In the genomic region with DNA sequence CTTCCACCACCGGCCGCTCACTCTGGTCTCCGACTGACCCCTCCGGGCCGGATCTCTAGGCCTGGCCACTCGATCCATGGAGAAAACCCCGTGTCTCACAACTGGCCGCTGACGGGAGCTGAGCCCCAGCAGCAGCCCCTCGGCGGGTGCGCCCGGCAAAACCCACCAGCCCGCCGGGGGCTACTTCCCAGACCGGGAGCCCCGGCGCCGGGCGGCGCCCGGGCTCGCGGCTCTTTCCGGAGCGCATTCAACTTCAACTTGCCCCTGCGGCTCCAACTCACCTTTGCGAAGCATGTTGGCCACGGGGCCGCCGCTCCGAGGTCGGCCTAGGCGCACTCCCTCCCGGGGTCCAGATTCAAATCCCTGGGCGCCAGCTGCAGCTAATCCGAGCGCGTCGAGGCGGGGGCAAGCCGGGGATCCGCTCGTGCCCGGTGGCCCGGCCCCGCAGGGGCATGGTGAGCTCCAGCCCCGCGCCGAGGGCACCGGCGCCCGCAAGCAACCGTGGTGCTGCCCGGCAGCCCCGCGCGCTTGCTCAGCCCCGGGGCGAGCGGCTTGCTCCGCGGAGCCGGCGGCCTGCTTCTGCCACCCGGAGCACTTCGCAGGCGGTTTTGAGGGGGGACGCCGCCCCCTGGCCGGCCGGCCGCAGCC, we compare ENCODE assay signal across 1 cellular context.
TF ChIP-seq lines count a peak whose summit lies in the region.

No MANE protein-coding gene starts in this region.

TF ChIP-seq in HepG2, 621 proteins besides CTCF, POLR2A, EP300 and RAD21:
- TF ChIP-seq ZBTB1 (CRISPR knock-in tag; IDR thresholded peaks at IDR 0.05; ENCODE audit: borderline replicate concordance) (no peak), ZMYM2 (CRISPR knock-in tag; IDR thresholded peaks at IDR 0.05) (no peak), TP53 (CRISPR knock-in tag; conservative IDR thresholded peaks at IDR 0.05) (no peak), HMG20A (CRISPR knock-in tag; IDR thresholded peaks at IDR 0.05; ENCODE audit: borderline replicate concordance) (no peak), EZH2 (conservative IDR thresholded peaks at IDR 0.05; ENCODE audit: low read depth, low read length) (0 out of 2 replicates have a peak, but pooled peaks have one; percentile 31), POLR2G (IDR thresholded peaks at IDR 0.05; ENCODE audit: low read depth, low read length) (no peak), ZNF484 (CRISPR knock-in tag; IDR thresholded peaks at IDR 0.05; ENCODE audit: borderline replicate concordance, low read depth) (no peak), GATAD2A (CRISPR knock-in tag; IDR thresholded peaks at IDR 0.05) (no peak), SP5 (CRISPR knock-in tag; IDR thresholded peaks at IDR 0.05; ENCODE audit: borderline replicate concordance, low read depth) (no peak), ZNF572 (CRISPR knock-in tag; IDR thresholded peaks at IDR 0.05) (no peak), PAWR (CRISPR knock-in tag; IDR thresholded peaks at IDR 0.05; ENCODE audit: borderline replicate concordance) (no peak), ETV5 (CRISPR knock-in tag; IDR thresholded peaks at IDR 0.05; ENCODE audit: borderline replicate concordance) (no peak)
- TF ChIP-seq, protein P1, sequence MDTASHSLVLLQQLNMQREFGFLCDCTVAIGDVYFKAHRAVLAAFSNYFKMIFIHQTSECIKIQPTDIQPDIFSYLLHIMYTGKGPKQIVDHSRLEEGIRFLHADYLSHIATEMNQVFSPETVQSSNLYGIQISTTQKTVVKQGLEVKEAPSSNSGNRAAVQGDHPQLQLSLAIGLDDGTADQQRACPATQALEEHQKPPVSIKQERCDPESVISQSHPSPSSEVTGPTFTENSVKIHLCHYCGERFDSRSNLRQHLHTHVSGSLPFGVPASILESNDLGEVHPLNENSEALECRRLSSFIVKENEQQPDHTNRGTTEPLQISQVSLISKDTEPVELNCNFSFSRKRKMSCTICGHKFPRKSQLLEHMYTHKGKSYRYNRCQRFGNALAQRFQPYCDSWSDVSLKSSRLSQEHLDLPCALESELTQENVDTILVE (CRISPR knock-in tag; IDR thresholded peaks at IDR 0.05), result no peak
- TF ChIP-seq, protein P2, sequence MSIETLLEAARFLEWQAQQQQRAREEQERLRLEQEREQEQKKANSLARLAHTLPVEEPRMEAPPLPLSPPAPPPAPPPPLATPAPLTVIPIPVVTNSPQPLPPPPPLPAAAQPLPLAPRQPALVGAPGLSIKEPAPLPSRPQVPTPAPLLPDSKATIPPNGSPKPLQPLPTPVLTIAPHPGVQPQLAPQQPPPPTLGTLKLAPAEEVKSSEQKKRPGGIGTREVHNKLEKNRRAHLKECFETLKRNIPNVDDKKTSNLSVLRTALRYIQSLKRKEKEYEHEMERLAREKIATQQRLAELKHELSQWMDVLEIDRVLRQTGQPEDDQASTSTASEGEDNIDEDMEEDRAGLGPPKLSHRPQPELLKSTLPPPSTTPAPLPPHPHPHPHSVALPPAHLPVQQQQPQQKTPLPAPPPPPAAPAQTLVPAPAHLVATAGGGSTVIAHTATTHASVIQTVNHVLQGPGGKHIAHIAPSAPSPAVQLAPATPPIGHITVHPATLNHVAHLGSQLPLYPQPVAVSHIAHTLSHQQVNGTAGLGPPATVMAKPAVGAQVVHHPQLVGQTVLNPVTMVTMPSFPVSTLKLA (IDR thresholded peaks at IDR 0.05), result no peak
- TF ChIP-seq, protein P3, sequence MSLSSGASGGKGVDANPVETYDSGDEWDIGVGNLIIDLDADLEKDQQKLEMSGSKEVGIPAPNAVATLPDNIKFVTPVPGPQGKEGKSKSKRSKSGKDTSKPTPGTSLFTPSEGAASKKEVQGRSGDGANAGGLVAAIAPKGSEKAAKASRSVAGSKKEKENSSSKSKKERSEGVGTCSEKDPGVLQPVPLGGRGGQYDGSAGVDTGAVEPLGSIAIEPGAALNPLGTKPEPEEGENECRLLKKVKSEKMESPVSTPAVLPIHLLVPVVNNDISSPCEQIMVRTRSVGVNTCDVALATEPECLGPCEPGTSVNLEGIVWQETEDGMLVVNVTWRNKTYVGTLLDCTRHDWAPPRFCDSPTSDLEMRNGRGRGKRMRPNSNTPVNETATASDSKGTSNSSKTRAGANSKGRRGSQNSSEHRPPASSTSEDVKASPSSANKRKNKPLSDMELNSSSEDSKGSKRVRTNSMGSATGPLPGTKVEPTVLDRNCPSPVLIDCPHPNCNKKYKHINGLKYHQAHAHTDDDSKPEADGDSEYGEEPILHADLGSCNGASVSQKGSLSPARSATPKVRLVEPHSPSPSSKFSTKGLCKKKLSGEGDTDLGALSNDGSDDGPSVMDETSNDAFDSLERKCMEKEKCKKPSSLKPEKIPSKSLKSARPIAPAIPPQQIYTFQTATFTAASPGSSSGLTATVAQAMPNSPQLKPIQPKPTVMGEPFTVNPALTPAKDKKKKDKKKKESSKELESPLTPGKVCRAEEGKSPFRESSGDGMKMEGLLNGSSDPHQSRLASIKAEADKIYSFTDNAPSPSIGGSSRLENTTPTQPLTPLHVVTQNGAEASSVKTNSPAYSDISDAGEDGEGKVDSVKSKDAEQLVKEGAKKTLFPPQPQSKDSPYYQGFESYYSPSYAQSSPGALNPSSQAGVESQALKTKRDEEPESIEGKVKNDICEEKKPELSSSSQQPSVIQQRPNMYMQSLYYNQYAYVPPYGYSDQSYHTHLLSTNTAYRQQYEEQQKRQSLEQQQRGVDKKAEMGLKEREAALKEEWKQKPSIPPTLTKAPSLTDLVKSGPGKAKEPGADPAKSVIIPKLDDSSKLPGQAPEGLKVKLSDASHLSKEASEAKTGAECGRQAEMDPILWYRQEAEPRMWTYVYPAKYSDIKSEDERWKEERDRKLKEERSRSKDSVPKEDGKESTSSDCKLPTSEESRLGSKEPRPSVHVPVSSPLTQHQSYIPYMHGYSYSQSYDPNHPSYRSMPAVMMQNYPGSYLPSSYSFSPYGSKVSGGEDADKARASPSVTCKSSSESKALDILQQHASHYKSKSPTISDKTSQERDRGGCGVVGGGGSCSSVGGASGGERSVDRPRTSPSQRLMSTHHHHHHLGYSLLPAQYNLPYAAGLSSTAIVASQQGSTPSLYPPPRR (CRISPR knock-in tag; IDR thresholded peaks at IDR 0.05; ENCODE audit: borderline replicate concordance), result no peak
- TF ChIP-seq, protein P4, sequence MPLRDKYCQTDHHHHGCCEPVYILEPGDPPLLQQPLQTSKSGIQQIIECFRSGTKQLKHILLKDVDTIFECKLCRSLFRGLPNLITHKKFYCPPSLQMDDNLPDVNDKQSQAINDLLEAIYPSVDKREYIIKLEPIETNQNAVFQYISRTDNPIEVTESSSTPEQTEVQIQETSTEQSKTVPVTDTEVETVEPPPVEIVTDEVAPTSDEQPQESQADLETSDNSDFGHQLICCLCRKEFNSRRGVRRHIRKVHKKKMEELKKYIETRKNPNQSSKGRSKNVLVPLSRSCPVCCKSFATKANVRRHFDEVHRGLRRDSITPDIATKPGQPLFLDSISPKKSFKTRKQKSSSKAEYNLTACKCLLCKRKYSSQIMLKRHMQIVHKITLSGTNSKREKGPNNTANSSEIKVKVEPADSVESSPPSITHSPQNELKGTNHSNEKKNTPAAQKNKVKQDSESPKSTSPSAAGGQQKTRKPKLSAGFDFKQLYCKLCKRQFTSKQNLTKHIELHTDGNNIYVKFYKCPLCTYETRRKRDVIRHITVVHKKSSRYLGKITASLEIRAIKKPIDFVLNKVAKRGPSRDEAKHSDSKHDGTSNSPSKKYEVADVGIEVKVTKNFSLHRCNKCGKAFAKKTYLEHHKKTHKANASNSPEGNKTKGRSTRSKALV (CRISPR knock-in tag; IDR thresholded peaks at IDR 0.05), result peak; percentile 98
- TF ChIP-seq, protein P5, sequence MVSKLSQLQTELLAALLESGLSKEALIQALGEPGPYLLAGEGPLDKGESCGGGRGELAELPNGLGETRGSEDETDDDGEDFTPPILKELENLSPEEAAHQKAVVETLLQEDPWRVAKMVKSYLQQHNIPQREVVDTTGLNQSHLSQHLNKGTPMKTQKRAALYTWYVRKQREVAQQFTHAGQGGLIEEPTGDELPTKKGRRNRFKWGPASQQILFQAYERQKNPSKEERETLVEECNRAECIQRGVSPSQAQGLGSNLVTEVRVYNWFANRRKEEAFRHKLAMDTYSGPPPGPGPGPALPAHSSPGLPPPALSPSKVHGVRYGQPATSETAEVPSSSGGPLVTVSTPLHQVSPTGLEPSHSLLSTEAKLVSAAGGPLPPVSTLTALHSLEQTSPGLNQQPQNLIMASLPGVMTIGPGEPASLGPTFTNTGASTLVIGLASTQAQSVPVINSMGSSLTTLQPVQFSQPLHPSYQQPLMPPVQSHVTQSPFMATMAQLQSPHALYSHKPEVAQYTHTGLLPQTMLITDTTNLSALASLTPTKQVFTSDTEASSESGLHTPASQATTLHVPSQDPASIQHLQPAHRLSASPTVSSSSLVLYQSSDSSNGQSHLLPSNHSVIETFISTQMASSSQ (IDR thresholded peaks at IDR 0.05; ENCODE audit: low read depth), result no peak
- TF ChIP-seq, protein P5 (CRISPR knock-in tag; IDR thresholded peaks at IDR 0.05; ENCODE audit: borderline replicate concordance), result no peak
